ENCODE assay signal across 1 cellular context in genomic region chr20:63682384-63683139, GRCh38.
TF ChIP-seq lines count a peak whose summit lies in the region.

No MANE protein-coding gene starts in this region.

TF ChIP-seq in HEK293, 187 proteins besides CTCF, POLR2A, EP300 and RAD21 (continued from another document):
- TF ChIP-seq REST (tag by site-specific recombination; IDR thresholded peaks at IDR 0.05) (no peak), ZBTB48 (tag by site-specific recombination; IDR thresholded peaks at IDR 0.05) (no peak), ZNF148 (tag by site-specific recombination; IDR thresholded peaks at IDR 0.05; ENCODE audit: borderline replicate concordance) (no peak), ZNF37A (tag by site-specific recombination; IDR thresholded peaks at IDR 0.05) (no peak), ZNF169 (tag by site-specific recombination; IDR thresholded peaks at IDR 0.05) (no peak), TCF7L2 (IDR thresholded peaks at IDR 0.05; ENCODE audit: borderline replicate concordance, low read depth, low read length) (no peak), ZNF610 (tag by site-specific recombination; IDR thresholded peaks at IDR 0.05; ENCODE audit: borderline replicate concordance) (no peak)
